In the genomic region with DNA sequence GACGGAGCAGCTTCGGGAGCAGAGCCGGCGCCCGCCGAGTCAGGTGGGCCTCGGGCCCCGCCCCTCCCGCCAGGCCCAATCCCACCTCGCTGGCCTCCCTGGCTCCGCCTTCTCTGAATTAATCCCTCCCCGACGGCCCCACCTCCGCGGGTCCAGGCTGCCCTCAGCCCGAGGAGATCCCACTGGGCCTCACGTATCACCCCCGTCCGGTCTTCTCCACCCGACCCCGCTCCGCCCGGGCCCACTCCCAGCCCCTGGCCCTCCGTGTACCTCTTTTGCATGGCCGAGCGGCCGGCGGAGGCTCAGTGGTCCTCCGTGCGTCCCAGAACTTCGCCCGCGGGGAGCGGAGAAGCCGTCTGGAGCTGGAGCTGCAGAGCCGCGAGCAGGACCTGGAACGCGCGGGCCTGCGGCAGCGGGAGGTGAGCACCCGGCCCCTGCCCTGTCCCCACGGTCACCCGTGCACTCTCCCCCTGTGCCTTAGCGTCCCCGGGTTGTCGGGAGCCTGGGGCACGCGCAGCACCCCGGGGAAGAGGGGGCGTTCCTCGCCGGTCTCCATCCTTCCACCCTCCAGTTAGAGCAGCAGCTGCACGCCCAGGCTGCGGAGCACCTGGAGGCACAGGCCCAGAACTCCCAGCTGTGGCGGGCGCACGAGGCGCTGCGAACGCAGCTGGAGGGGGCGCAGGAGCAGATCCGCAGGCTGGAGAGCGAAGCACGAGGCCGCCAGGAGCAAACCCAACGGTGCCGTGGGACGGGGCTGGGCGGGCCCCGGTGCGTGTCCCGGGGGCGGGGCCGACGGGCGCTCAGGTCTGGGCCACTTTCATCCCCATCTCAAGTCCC, we compare ENCODE assay signal across 8 cellular contexts. TPM values are rescaled to one million over a fixed set of nuclear protein-coding genes. Genes with fewer than 3 reads are reported as not detected.
DNase-seq lines count a peak whose midpoint lies in the region; ATAC-seq and TF ChIP-seq lines count a peak whose summit lies in the region.

No MANE protein-coding gene starts in this region.

- peak overlapping the region; percentile 81 for H3K4me2 ChIP-seq in mesenchymal stem cell (ENCODE audit: low read length, poor library complexity, severe bottlenecking)

- H3K18ac ChIP-seq in mesenchymal stem cell (ENCODE audit: low read depth in 1 of 2, low read length in 2 of 2) = peak overlapping the region in 1 of 2 experiments; percentile 26

- no peak overlapping the region for H2AK5ac ChIP-seq in mesenchymal stem cell (ENCODE audit: low read length, severe bottlenecking)

- H3K79me1 ChIP-seq in mesenchymal stem cell (replicated peaks; ENCODE audit: low read length, poor library complexity, severe bottlenecking) = no peaks in the 10 kb centered on the region

- H3K9me3 Mint-ChIP-seq in activated CD4-positive, alpha-beta T cell treated with anti-CD3 and anti-CD28 coated beads, Interleukin-2, amount 10 ng/mL, durations not matched to agents 24 days and 14 days = no peaks in the 10 kb centered on the region
- no peaks in the 10 kb centered on the region for H3K9me3 Mint-ChIP-seq in effector memory CD8-positive, alpha-beta T cell

- H2BK15ac ChIP-seq in mesenchymal stem cell (ENCODE audit: low read depth, poor library complexity, severe bottlenecking) = peak overlapping the region; percentile 60

- TF ChIP-seq CTCF in suprapubic skin (IDR thresholded peaks at IDR 0.05) = no peak
- no peak for TF ChIP-seq CTCF in sigmoid colon (IDR thresholded peaks at IDR 0.05)

- H3K9ac ChIP-seq in mesenchymal stem cell (ENCODE audit: low read length) = no peak overlapping the region

- peaks cover 44% of the 10 kb centered on the region for H3K27me3 Mint-ChIP-seq in activated CD4-positive, alpha-beta T cell treated with anti-CD3 and anti-CD28 coated beads, Interleukin-2, amount 10 ng/mL, durations not matched to agents 24 days and 14 days
- peaks cover 6 to 37% of the 10 kb centered on the region in 2 donors for H3K27me3 Mint-ChIP-seq in effector memory CD8-positive, alpha-beta T cell

- H3K4me1 ChIP-seq in mesenchymal stem cell (ENCODE audit: control insufficient read depth, insufficient read depth, low read depth, low read length) (peaks cover 77% of the 10 kb centered on the region), suprapubic skin (peaks cover 89% of the 10 kb centered on the region), sigmoid colon (peaks cover 0 to 83% (median 69%) of the 10 kb centered on the region in 4 donors)

- no peak overlapping the region for H2BK12ac ChIP-seq in mesenchymal stem cell (ENCODE audit: low read length in 2 of 2)

- 3% methylated on average over 56 of the region's 78 CpGs for WGBS in mesenchymal stem cell
- 13% methylated on average over 25 of the region's 78 CpGs for WGBS in suprapubic skin
- 3 to 25% methylated on average over 78 of the region's 78 CpGs for WGBS in sigmoid colon, 2 donors

- H2BK120ac ChIP-seq in mesenchymal stem cell (ENCODE audit: low read depth, low read length) = no peak overlapping the region

- H3K9me3 ChIP-seq in mesenchymal stem cell (ENCODE audit: control insufficient read depth, low read length) = no peaks in the 10 kb centered on the region
- no peaks in the 10 kb centered on the region for H3K9me3 ChIP-seq in suprapubic skin
- no peaks in the 10 kb centered on the region for H3K9me3 ChIP-seq in sigmoid colon

- H3K36me3 ChIP-seq in mesenchymal stem cell (ENCODE audit: control insufficient read depth in 1 of 2, insufficient read depth in 2 of 2, low read depth in 1 of 2, low read length in 2 of 2) = peaks cover 2 to 7% of the 10 kb centered on the region in 2 experiments
- peaks cover under 1% of the 10 kb centered on the region for H3K36me3 ChIP-seq in suprapubic skin
- peaks cover 2 to 4% (median 2%) of the 10 kb centered on the region in 4 donors for H3K36me3 ChIP-seq in sigmoid colon

- H4K8ac ChIP-seq in mesenchymal stem cell (ENCODE audit: low read length) = no peak overlapping the region

- intact Hi-C loops in activated CD4-positive, alpha-beta T cell treated with anti-CD3 and anti-CD28 coated beads, Interleukin-2, amount 10 ng/mL, durations not matched to agents 24 days and 14 days (cut with micrococcal nuclease) = no loop called here
- intact Hi-C loops in sigmoid colon (cut with DNase I) = no loop called here

- no peak for TF ChIP-seq EP300 in suprapubic skin (IDR thresholded peaks at IDR 0.05)
- no peak for TF ChIP-seq EP300 in sigmoid colon (IDR thresholded peaks at IDR 0.05)

- H3K4ac ChIP-seq in mesenchymal stem cell (ENCODE audit: low read depth in 1 of 2, low read length in 2 of 2) = no peak overlapping the region

- DNase-seq in NCI-H524 (lab: John Stamatoyannopoulos, UW) (peak; percentile 64 to 80), NCI-H524 treated with DMSO at 0.1 percent for 48 hours (lab: John Stamatoyannopoulos, UW) (no peak), NCI-H1694 (lab: John Stamatoyannopoulos, UW) (peak; percentile 54), mesenchymal stem cell (peak; percentile 79), suprapubic skin (ENCODE audit: low spot score in 2 of 2) (no peak), sigmoid colon (no peak)
- peak; percentile 87 for DNase-seq in activated CD4-positive, alpha-beta T cell treated with anti-CD3 and anti-CD28 coated beads, Interleukin-2, amount 10 ng/mL, durations not matched to agents 24 days and 14 days
- peak; percentile 61 to 64 (median 63) for DNase-seq in effector memory CD8-positive, alpha-beta T cell

- peak overlapping the region; percentile 49 to 64 for H3K4me3 ChIP-seq in mesenchymal stem cell (ENCODE audit: insufficient read depth in 1 of 2, low read depth in 1 of 2, low read length in 2 of 2)
- H3K4me3 ChIP-seq in suprapubic skin = peak overlapping the region; percentile 45
- H3K4me3 ChIP-seq in sigmoid colon = peak overlapping the region in 2 of 4 donors; percentile 36 to 48

- H3K4me1 Mint-ChIP-seq in activated CD4-positive, alpha-beta T cell treated with anti-CD3 and anti-CD28 coated beads, Interleukin-2, amount 10 ng/mL, durations not matched to agents 24 days and 14 days = peaks cover 32% of the 10 kb centered on the region
- peaks cover 14 to 32% of the 10 kb centered on the region in 2 donors for H3K4me1 Mint-ChIP-seq in effector memory CD8-positive, alpha-beta T cell (ENCODE audit: low read depth in 2 of 2)

- H4K91ac ChIP-seq in mesenchymal stem cell (ENCODE audit: low read length) = no peak overlapping the region

- peak; percentile 57 for ATAC-seq in effector memory CD8-positive, alpha-beta T cell (replicated peaks)

- TF ChIP-seq POLR2A in suprapubic skin (IDR thresholded peaks at IDR 0.05) = no peak
- no peak for TF ChIP-seq POLR2A in sigmoid colon (IDR thresholded peaks at IDR 0.05)

- peak overlapping the region in 1 of 2 experiments; percentile 80 for H3K23ac ChIP-seq in mesenchymal stem cell (ENCODE audit: low read length in 2 of 2)

- no peaks in the 10 kb centered on the region for H3K36me3 Mint-ChIP-seq in activated CD4-positive, alpha-beta T cell treated with anti-CD3 and anti-CD28 coated beads, Interleukin-2, amount 10 ng/mL, durations not matched to agents 24 days and 14 days (ENCODE audit: low read depth)
- peaks cover 10% of the 10 kb centered on the region for H3K36me3 Mint-ChIP-seq in effector memory CD8-positive, alpha-beta T cell (ENCODE audit: insufficient read depth)

- H2BK5ac ChIP-seq in mesenchymal stem cell (ENCODE audit: low read depth, low read length, poor library complexity, severe bottlenecking) = no peak overlapping the region

- no peak overlapping the region for H2AFZ ChIP-seq in mesenchymal stem cell (ENCODE audit: low read depth, low read length)

- H3K27ac ChIP-seq in mesenchymal stem cell (ENCODE audit: low read length, poor library complexity, severe bottlenecking) = no peak overlapping the region
- no peak overlapping the region for H3K27ac ChIP-seq in suprapubic skin
- H3K27ac ChIP-seq in sigmoid colon = peak overlapping the region in 2 of 4 donors; percentile 37 to 71

- no peak overlapping the region for H3K27ac Mint-ChIP-seq in activated CD4-positive, alpha-beta T cell treated with anti-CD3 and anti-CD28 coated beads, Interleukin-2, amount 10 ng/mL, durations not matched to agents 24 days and 14 days
- no peak overlapping the region for H3K27ac Mint-ChIP-seq in effector memory CD8-positive, alpha-beta T cell

- H3K27me3 ChIP-seq in mesenchymal stem cell (ENCODE audit: control insufficient read depth in 1 of 2, insufficient read depth in 1 of 2, low read length in 2 of 2) = peaks cover 0 to 17% of the 10 kb centered on the region in 2 experiments
- H3K27me3 ChIP-seq in suprapubic skin = peaks cover 13% of the 10 kb centered on the region
- H3K27me3 ChIP-seq in sigmoid colon = peaks cover 43 to 70% (median 64%) of the 10 kb centered on the region in 3 donors

- H3K4me3 Mint-ChIP-seq in activated CD4-positive, alpha-beta T cell treated with anti-CD3 and anti-CD28 coated beads, Interleukin-2, amount 10 ng/mL, durations not matched to agents 24 days and 14 days = peak overlapping the region; percentile 55
- peak overlapping the region; percentile 69 to 75 for H3K4me3 Mint-ChIP-seq in effector memory CD8-positive, alpha-beta T cell

- peak overlapping the region in 1 of 2 experiments; percentile 35 for H3K14ac ChIP-seq in mesenchymal stem cell (ENCODE audit: low read length in 2 of 2)

RNA-seq across cellular contexts. Expression of gene CD151, which starts 2.2 kb away (rescaled TPM):
- total RNA-seq in activated CD4-positive, alpha-beta T cell treated with anti-CD3 and anti-CD28 coated beads, Interleukin-2, amount 10 ng/mL, durations not matched to agents 24 days and 14 days = 81.0 and 87.3 TPM in 2 replicates
- 315 TPM for polyA plus RNA-seq in mesenchymal stem cell (2013, experiment 1 of 2)
- polyA plus RNA-seq in mesenchymal stem cell (2013, experiment 2 of 2) = 301 TPM
- 100 to 1,000 TPM; 108 to 162 (median 150) TPM for total RNA-seq in suprapubic skin
- total RNA-seq in sigmoid colon = 100 to 1,000 TPM in 3 of 4 donors, 10 to 100 TPM in 1; 84.4 to 343 (median 278) TPM
- 100 to 1,000 TPM in 1 of 3 donors, 10 to 100 TPM in 2; 91.9 to 436 (median 92.7) TPM for polyA plus RNA-seq in sigmoid colon

RNA-seq across cellular contexts. Expression of gene CRACR2B, which starts 2.8 kb away (rescaled TPM):
- 1.5 and 3.0 TPM in 2 replicates for total RNA-seq in activated CD4-positive, alpha-beta T cell treated with anti-CD3 and anti-CD28 coated beads, Interleukin-2, amount 10 ng/mL, durations not matched to agents 24 days and 14 days
- 0.58 TPM for polyA plus RNA-seq in mesenchymal stem cell (2013, experiment 1 of 2)
- 0.34 TPM for polyA plus RNA-seq in mesenchymal stem cell (2013, experiment 2 of 2)
- 10 to 100 TPM; 14.0 to 35.5 (median 29.6) TPM for total RNA-seq in suprapubic skin
- 1 to 10 TPM; 1.5 to 9.5 (median 4.6) TPM for total RNA-seq in sigmoid colon
- polyA plus RNA-seq in sigmoid colon = 100 to 1,000 TPM in 1 of 3 donors, 10 to 100 TPM in 2; 32.1 to 149 (median 46.8) TPM

RNA-seq across cellular contexts. Expression of gene PNPLA2, which starts 11.8 kb away (rescaled TPM):
- total RNA-seq in activated CD4-positive, alpha-beta T cell treated with anti-CD3 and anti-CD28 coated beads, Interleukin-2, amount 10 ng/mL, durations not matched to agents 24 days and 14 days = 55.0 and 56.4 TPM in 2 replicates
- 30.6 TPM for polyA plus RNA-seq in mesenchymal stem cell (2013, experiment 1 of 2)
- polyA plus RNA-seq in mesenchymal stem cell (2013, experiment 2 of 2) = 30.0 TPM
- total RNA-seq in suprapubic skin (100 to 1,000 TPM in 1 of 4 donors, 10 to 100 TPM in 3; 74.9 to 117 (median 85.9) TPM), sigmoid colon (10 to 100 TPM; 26.3 to 39.6 (median 34.6) TPM)
- 100 to 1,000 TPM in 1 of 3 donors, 10 to 100 TPM in 2; 35.4 to 137 (median 47.6) TPM for polyA plus RNA-seq in sigmoid colon

RNA-seq across cellular contexts. Expression of gene POLR2L, which starts 11.8 kb away (rescaled TPM):
- total RNA-seq in activated CD4-positive, alpha-beta T cell treated with anti-CD3 and anti-CD28 coated beads, Interleukin-2, amount 10 ng/mL, durations not matched to agents 24 days and 14 days = 113 and 117 TPM in 2 replicates
- polyA plus RNA-seq in mesenchymal stem cell (2013, experiment 1 of 2) = 439 TPM
- polyA plus RNA-seq in mesenchymal stem cell (2013, experiment 2 of 2) = 458 TPM
- total RNA-seq in suprapubic skin (10 to 100 TPM; 31.1 to 76.4 (median 56.4) TPM), sigmoid colon (10 to 100 TPM; 34.9 to 75.3 (median 52.0) TPM)
- 100 to 1,000 TPM; 139 to 198 (median 143) TPM for polyA plus RNA-seq in sigmoid colon

RNA-seq across cellular contexts. Expression of gene TSPAN4, which starts 12.1 kb away (rescaled TPM):
- 14.8 and 15.1 TPM in 2 replicates for total RNA-seq in activated CD4-positive, alpha-beta T cell treated with anti-CD3 and anti-CD28 coated beads, Interleukin-2, amount 10 ng/mL, durations not matched to agents 24 days and 14 days
- polyA plus RNA-seq in mesenchymal stem cell (2013, experiment 1 of 2) = 121 TPM
- 117 TPM for polyA plus RNA-seq in mesenchymal stem cell (2013, experiment 2 of 2)
- total RNA-seq in suprapubic skin (10 to 100 TPM; 47.1 to 78.9 (median 59.7) TPM), sigmoid colon (10 to 100 TPM; 79.2 to 92.7 (median 82.9) TPM)
- polyA plus RNA-seq in sigmoid colon = 10 to 100 TPM in 2 of 3 donors, 1 to 10 TPM in 1; 8.8 to 41.0 (median 15.0) TPM

Comparison
In these comparisons a context has a peak if more than half of its experiments do, and no peak if none do; other contexts are left out.
1. DNase-seq: peak in NCI-H524 (2 of 2), NCI-H1694 (single experiment), activated CD4-positive, alpha-beta T cell treated with anti-CD3 and anti-CD28 coated beads, Interleukin-2, amount 10 ng/mL, durations not matched to agents 24 days and 14 days (single experiment), effector memory CD8-positive, alpha-beta T cell (3 of 3) and mesenchymal stem cell (single experiment); none in NCI-H524 treated with DMSO at 0.1 percent for 48 hours (single experiment), suprapubic skin (0 of 2) and sigmoid colon (single experiment).